ENCODE assay signal across 16 cellular contexts in the genomic region with DNA sequence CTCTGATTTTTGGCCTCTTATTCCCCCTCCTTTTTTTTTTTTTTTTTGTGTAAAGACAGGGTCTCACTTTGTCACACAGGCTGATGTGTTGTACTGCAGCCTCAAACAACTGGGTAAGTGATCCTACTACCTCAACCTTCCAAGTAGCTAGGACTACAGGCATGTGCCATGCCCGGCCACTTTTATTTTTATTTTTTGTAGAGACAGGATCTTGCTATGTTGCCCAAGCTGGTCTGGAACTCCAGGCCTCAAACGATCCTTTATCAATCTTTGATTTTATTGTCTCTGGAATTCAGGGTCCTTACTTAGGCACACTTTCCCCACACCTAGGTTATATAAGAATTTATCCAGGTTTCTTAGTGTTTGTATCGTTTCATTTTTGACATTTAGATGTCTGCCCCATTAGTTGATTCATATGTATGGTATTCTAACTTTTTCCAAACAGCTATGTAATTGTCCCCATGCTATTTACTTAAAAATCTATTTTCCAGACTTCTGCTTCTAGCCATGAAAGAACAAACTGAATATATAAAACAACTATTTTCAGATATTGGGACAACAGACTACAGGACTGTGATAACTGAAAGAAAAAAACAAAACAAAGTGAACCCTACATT. TPM values are rescaled to one million over a fixed set of nuclear protein-coding genes. Genes with fewer than 3 reads are reported as not detected.
A peak's percentile ranks its signal among the peaks of the same experiment; 100 is the strongest.
DNase-seq lines count a peak whose midpoint lies in the region; ATAC-seq, FAIRE-seq and TF ChIP-seq lines count a peak whose summit lies in the region.
"Had no signal": no experiment of that assay in that cellular context is flagged by ENCODE, and none has a peak within 500 bp of the region (broad histone marks: within the 10 kb centered on the region; RNA-seq: fewer than 3 reads in every experiment).

No MANE protein-coding gene starts in this region.

- H3K27me3 ChIP-seq in right lobe of liver, result no peaks in the 10 kb centered on the region
- H3K27me3 ChIP-seq: pancreas, testis had no signal

- H3K36me3 ChIP-seq in HEK293 (ENCODE audit: control insufficient read depth in 2 of 2, insufficient read depth in 1 of 2, low read length in 2 of 2), result peaks cover 0 to 4% of the 10 kb centered on the region in 2 experiments; a peak in 2 of 3 replicates
- H3K36me3 ChIP-seq in right lobe of liver, result no peaks in the 10 kb centered on the region
- H3K36me3 ChIP-seq: pancreas had no signal

- no peak for TF ChIP-seq EP300 in A549 (IDR thresholded peaks at IDR 0.05)

- CTCF ChIA-PET in A549 (lab: Yijun Ruan, JAX), result interaction anchor here (0.6 to 2.4 kb wide), 8 partner anchors 10 to 745 kb away, joined by 3 to 19 read pairs (median 4); no protein-coding TSS in a partner anchor
- CTCF ChIA-PET in HEK293 (lab: Yijun Ruan, JAX), result interaction anchor here (0.7 to 1.8 kb wide), 5 partner anchors 11 to 68 kb away, joined by 3 to 13 read pairs (median 5); a partner anchor contains a TSS

- TF ChIP-seq POLR2A in A549 (IDR thresholded peaks at IDR 0.05; ENCODE audit: low read length), result no peak
- no peak for TF ChIP-seq POLR2A in right lobe of liver (IDR thresholded peaks at IDR 0.05)

- POLR2A ChIA-PET in A549 (lab: Yijun Ruan, JAX), result interaction anchor here (1.0 to 2.0 kb wide), 3 partner anchors 9 to 84 kb away, joined by 3 to 5 read pairs (median 3); a partner anchor contains a TSS
- POLR2A ChIA-PET in HEK293 (lab: Yijun Ruan, JAX), result interaction anchor here (1.4 kb wide), 1 partner anchor 14 kb away, joined by 3 read pairs; a partner anchor contains a TSS

- TF ChIP-seq CTCF in A549 (IDR thresholded peaks at IDR 0.05) (no peak), HEK293 (tag by site-specific recombination; IDR thresholded peaks at IDR 0.05) (0 out of 2 replicates have a peak, but pooled peaks have one; percentile 14), coronary artery (IDR thresholded peaks at IDR 0.05) (no peak), right lobe of liver (IDR thresholded peaks at IDR 0.05) (no peak)

- H3K4me2 ChIP-seq in A549, result peak overlapping the region; percentile 76

- intact Hi-C loops in right lobe of liver (cut with DNase I), result no loop called here

- H3K9me3 ChIP-seq in A549 (no peaks in the 10 kb centered on the region), HEK293 (ENCODE audit: control insufficient read depth, insufficient read depth, low read depth, low read length) (no peaks in the 10 kb centered on the region), right lobe of liver (no peaks in the 10 kb centered on the region)
- H3K9me3 ChIP-seq: pancreas, testis had no signal

- no peak for TF ChIP-seq RAD21 in A549 (conservative IDR thresholded peaks at IDR 0.05 in 1 of 2, IDR thresholded peaks at IDR 0.05 in 1 of 2)

- no peak for DNase-seq in A549 (ENCODE audit: low read depth in 1 of 2, low spot score in 1 of 2)
- DNase-seq in coronary artery (ENCODE audit: low spot score), result no peak
- DNase-seq in right lobe of liver, result no peak
- DNase-seq in HuH-7 (ENCODE audit: low spot score), result no peak
- no peak for DNase-seq in NCI-H1105 treated with DMSO at 0.1 percent for 48 hours (lab: John Stamatoyannopoulos, UW)
- no peak for DNase-seq in nucleus accumbens (lab: John Stamatoyannopoulos, UW)
- DNase-seq in GM19238 (ENCODE audit: insufficient read length, low spot score), result no peak
- DNase-seq: foreskin melanocyte, H7, immature natural killer cell, NCI-H1436 treated with DMSO at 0.1 percent for 48 hours, pancreas, PC-3, T-cell, testis had no signal

- H3K4me3 ChIP-seq in A549 (peak overlapping the region; percentile 21; the same call in 1 of the 3 replicates), HEK293 (ENCODE audit: low read depth, low read length) (no peak overlapping the region), coronary artery (peak overlapping the region; percentile 45), right lobe of liver (no peak overlapping the region)
- H3K4me3 ChIP-seq: pancreas, testis had no signal

- no peak for FAIRE-seq in A549 (lab: Jason Lieb, UNC)
- FAIRE-seq: pancreas had no signal

- ATAC-seq in A549, result peak in 1 of 2 experiments; percentile 31; a peak in 2 of 6 replicates
- ATAC-seq in right lobe of liver, result no peak
- ATAC-seq: PC-3, T-cell had no signal

- WGBS in A549 (ENCODE audit: missing lambda C conversion rate), result 30% methylated on average over 3 of the region's 3 CpGs
- 13% methylated on average over 3 of the region's 3 CpGs for WGBS in right lobe of liver (ENCODE audit: insufficient coverage, low coverage, low lambda C conversion rate, missing lambda C conversion rate)

- H3K4me1 ChIP-seq in A549 (peaks cover 72% of the 10 kb centered on the region), HEK293 (ENCODE audit: control insufficient read depth, insufficient read depth, low read length) (peaks cover 13% of the 10 kb centered on the region), right lobe of liver (peaks cover 0 to 55% (median 16%) of the 10 kb centered on the region in 4 donors)
- H3K4me1 ChIP-seq: testis had no signal

- peak overlapping the region; percentile 60 to 78 for H3K27ac ChIP-seq in A549
- H3K27ac ChIP-seq in HEK293 (ENCODE audit: extremely low read depth, low read depth, low read length), result no peak overlapping the region
- peak overlapping the region in 1 of 2 donors; percentile 60 for H3K27ac ChIP-seq in coronary artery
- peak overlapping the region in 2 of 3 donors; percentile 76 to 91 for H3K27ac ChIP-seq in right lobe of liver
- H3K27ac ChIP-seq: testis had no signal

TF ChIP-seq in A549, 52 proteins besides CTCF, POLR2A, EP300 and RAD21:
- no peak for TF ChIP-seq JUNB (IDR thresholded peaks at IDR 0.05)

TF ChIP-seq in HEK293, 187 proteins besides CTCF, POLR2A, EP300 and RAD21:
- TF ChIP-seq ZNF747 (tag by site-specific recombination; IDR thresholded peaks at IDR 0.05), result no peak
- 0 out of 2 replicates have a peak, but pooled peaks have one; percentile 51 for TF ChIP-seq ZNF121 (tag by site-specific recombination; IDR thresholded peaks at IDR 0.05)
- no peak for TF ChIP-seq ZNF521 (tag by site-specific recombination; IDR thresholded peaks at IDR 0.05)
- no peak for TF ChIP-seq ZNF16 (tag by site-specific recombination; IDR thresholded peaks at IDR 0.05; ENCODE audit: low read depth)
- no peak for TF ChIP-seq OSR2 (tag by site-specific recombination; IDR thresholded peaks at IDR 0.05)
- no peak for TF ChIP-seq BCL11B (tag by site-specific recombination; IDR thresholded peaks at IDR 0.05; ENCODE audit: low read depth)

RNA-seq across cellular contexts. Expression of a gene that starts 13.9 kb away (rescaled TPM):
- polyA plus RNA-seq in A549 (2011; rRNA removed) (185 and 207 TPM in 2 replicates), A549 (2017; fragmentation: RNase III; extraction: RNeasy Plus Mini Kit Qiagen cat#74134 plus additional on column Dnase treatment) (136 to 143 TPM (median 141 TPM) in 3 replicates)
- 175 and 179 TPM in 2 replicates for polyA plus RNA-seq in A549 (2012; cell fraction: cytosol; rRNA removed)
- 72.0 and 85.7 TPM in 2 replicates for polyA plus RNA-seq in A549 (2012; cell fraction: nucleus; rRNA removed)
- polyA minus RNA-seq in A549 (2011; rRNA and poly(A)+ RNA removed), result 17.3 and 18.5 TPM in 2 replicates
- 10 to 100 TPM; 23.5 to 58.3 (median 42.1) TPM for total RNA-seq in right lobe of liver

RNA-seq across cellular contexts. Expression of a gene that starts 14.2 kb away (rescaled TPM):
- 89.5 and 101 TPM in 2 replicates for polyA plus RNA-seq in A549 (2011; rRNA removed)
- 54.4 and 65.0 TPM in 2 replicates for polyA plus RNA-seq in A549 (2012; cell fraction: cytosol; rRNA removed)
- polyA plus RNA-seq in A549 (2012; cell fraction: nucleus; rRNA removed), result 12.5 and 17.8 TPM in 2 replicates
- 68.4 to 84.3 TPM (median 82.6 TPM) in 3 replicates for polyA plus RNA-seq in A549 (2017; fragmentation: RNase III; extraction: RNeasy Plus Mini Kit Qiagen cat#74134 plus additional on column Dnase treatment)
- 55.3 and 77.3 TPM in 2 replicates for polyA minus RNA-seq in A549 (2011; rRNA and poly(A)+ RNA removed)
- 10 to 100 TPM in 1 of 6 experiments, 1 to 10 TPM in 5; 6.6 to 11.4 (median 7.9) TPM for total RNA-seq in right lobe of liver

RNA-seq across cellular contexts. Expression of a gene that starts 42.9 kb away (rescaled TPM):
- polyA plus RNA-seq in A549 (2011; rRNA removed) (50.4 and 56.4 TPM in 2 replicates), A549 (2017; fragmentation: RNase III; extraction: RNeasy Plus Mini Kit Qiagen cat#74134 plus additional on column Dnase treatment) (26.1 to 26.3 TPM (median 26.2 TPM) in 3 replicates)
- 13.0 and 17.0 TPM in 2 replicates for polyA plus RNA-seq in A549 (2012; cell fraction: cytosol; rRNA removed)
- polyA plus RNA-seq in A549 (2012; cell fraction: nucleus; rRNA removed), result 4.8 and 7.0 TPM in 2 replicates
- polyA minus RNA-seq in A549 (2011; rRNA and poly(A)+ RNA removed), result 34.9 and 37.5 TPM in 2 replicates
- total RNA-seq in right lobe of liver, result 10 to 100 TPM; 12.8 to 15.5 (median 14.6) TPM

Comparison
In these comparisons a context has a peak if more than half of its experiments do, and no peak if none do; other contexts are left out.
1. H3K4me3 ChIP-seq: peak in A549 (single experiment) and coronary artery (single experiment); none in HEK293 (single experiment) and right lobe of liver (0 of 3).